In the genomic region with DNA sequence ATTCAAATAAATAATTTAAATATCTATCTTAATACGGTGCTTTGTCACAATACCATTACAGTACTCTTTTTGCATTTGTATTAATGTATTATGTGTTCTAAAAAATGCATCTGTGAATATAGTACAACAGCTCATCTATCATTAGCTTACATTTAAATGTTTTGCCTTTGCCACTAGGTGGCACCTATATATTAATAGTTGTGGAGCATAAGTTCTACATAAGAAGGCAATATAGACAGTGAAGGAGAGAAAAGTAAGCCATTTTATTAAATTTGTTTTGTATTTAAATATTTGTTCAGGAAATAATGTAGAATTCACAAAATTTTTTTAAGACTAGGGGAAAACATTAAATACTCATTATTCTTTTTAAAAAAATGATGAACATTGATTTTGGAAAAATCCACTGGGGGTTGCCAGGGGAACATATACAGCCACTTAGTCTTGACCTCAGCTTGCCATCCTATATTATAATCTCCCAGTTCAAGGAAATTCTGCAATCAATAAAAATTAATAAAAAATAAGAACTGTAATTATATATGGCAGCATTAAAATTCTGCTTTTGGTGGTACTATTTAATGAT, we compare ENCODE assay signal across 1 cellular context.
TF ChIP-seq lines count a peak whose summit lies in the region.

No MANE protein-coding gene starts in this region.

TF ChIP-seq in K562, 482 proteins besides CTCF, POLR2A, EP300 and RAD21:
- no peak for TF ChIP-seq PHTF2 (CRISPR knock-in tag; IDR thresholded peaks at IDR 0.05)
- TF ChIP-seq, protein P1, sequence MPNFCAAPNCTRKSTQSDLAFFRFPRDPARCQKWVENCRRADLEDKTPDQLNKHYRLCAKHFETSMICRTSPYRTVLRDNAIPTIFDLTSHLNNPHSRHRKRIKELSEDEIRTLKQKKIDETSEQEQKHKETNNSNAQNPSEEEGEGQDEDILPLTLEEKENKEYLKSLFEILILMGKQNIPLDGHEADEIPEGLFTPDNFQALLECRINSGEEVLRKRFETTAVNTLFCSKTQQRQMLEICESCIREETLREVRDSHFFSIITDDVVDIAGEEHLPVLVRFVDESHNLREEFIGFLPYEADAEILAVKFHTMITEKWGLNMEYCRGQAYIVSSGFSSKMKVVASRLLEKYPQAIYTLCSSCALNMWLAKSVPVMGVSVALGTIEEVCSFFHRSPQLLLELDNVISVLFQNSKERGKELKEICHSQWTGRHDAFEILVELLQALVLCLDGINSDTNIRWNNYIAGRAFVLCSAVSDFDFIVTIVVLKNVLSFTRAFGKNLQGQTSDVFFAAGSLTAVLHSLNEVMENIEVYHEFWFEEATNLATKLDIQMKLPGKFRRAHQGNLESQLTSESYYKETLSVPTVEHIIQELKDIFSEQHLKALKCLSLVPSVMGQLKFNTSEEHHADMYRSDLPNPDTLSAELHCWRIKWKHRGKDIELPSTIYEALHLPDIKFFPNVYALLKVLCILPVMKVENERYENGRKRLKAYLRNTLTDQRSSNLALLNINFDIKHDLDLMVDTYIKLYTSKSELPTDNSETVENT (CRISPR knock-in tag; IDR thresholded peaks at IDR 0.05) = no peak
- TF ChIP-seq MTA3 (IDR thresholded peaks at IDR 0.05; ENCODE audit: borderline replicate concordance) = no peak
- TF ChIP-seq ZNF717 (CRISPR knock-in tag; IDR thresholded peaks at IDR 0.05) = no peak
- TF ChIP-seq, protein P2, sequence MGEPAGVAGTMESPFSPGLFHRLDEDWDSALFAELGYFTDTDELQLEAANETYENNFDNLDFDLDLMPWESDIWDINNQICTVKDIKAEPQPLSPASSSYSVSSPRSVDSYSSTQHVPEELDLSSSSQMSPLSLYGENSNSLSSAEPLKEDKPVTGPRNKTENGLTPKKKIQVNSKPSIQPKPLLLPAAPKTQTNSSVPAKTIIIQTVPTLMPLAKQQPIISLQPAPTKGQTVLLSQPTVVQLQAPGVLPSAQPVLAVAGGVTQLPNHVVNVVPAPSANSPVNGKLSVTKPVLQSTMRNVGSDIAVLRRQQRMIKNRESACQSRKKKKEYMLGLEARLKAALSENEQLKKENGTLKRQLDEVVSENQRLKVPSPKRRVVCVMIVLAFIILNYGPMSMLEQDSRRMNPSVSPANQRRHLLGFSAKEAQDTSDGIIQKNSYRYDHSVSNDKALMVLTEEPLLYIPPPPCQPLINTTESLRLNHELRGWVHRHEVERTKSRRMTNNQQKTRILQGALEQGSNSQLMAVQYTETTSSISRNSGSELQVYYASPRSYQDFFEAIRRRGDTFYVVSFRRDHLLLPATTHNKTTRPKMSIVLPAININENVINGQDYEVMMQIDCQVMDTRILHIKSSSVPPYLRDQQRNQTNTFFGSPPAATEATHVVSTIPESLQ (CRISPR knock-in tag; IDR thresholded peaks at IDR 0.05) = no peak
- TF ChIP-seq, protein P3, sequence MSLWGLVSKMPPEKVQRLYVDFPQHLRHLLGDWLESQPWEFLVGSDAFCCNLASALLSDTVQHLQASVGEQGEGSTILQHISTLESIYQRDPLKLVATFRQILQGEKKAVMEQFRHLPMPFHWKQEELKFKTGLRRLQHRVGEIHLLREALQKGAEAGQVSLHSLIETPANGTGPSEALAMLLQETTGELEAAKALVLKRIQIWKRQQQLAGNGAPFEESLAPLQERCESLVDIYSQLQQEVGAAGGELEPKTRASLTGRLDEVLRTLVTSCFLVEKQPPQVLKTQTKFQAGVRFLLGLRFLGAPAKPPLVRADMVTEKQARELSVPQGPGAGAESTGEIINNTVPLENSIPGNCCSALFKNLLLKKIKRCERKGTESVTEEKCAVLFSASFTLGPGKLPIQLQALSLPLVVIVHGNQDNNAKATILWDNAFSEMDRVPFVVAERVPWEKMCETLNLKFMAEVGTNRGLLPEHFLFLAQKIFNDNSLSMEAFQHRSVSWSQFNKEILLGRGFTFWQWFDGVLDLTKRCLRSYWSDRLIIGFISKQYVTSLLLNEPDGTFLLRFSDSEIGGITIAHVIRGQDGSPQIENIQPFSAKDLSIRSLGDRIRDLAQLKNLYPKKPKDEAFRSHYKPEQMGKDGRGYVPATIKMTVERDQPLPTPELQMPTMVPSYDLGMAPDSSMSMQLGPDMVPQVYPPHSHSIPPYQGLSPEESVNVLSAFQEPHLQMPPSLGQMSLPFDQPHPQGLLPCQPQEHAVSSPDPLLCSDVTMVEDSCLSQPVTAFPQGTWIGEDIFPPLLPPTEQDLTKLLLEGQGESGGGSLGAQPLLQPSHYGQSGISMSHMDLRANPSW (CRISPR knock-in tag; IDR thresholded peaks at IDR 0.05) = no peak
- no peak for TF ChIP-seq MEF2D (tag; conservative IDR thresholded peaks at IDR 0.05; ENCODE audit: low read depth)
- no peak for TF ChIP-seq BRCA1 (IDR thresholded peaks at IDR 0.05)
- no peak for TF ChIP-seq BRCA1 (CRISPR knock-in tag; IDR thresholded peaks at IDR 0.05)
- no peak for TF ChIP-seq ZNF79 (CRISPR knock-in tag; IDR thresholded peaks at IDR 0.05; ENCODE audit: low read depth)
- TF ChIP-seq, protein P4, sequence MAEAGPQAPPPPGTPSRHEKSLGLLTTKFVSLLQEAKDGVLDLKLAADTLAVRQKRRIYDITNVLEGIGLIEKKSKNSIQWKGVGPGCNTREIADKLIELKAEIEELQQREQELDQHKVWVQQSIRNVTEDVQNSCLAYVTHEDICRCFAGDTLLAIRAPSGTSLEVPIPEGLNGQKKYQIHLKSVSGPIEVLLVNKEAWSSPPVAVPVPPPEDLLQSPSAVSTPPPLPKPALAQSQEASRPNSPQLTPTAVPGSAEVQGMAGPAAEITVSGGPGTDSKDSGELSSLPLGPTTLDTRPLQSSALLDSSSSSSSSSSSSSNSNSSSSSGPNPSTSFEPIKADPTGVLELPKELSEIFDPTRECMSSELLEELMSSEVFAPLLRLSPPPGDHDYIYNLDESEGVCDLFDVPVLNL (CRISPR knock-in tag; IDR thresholded peaks at IDR 0.05; ENCODE audit: low read depth) = no peak
- TF ChIP-seq KDM5B (IDR thresholded peaks at IDR 0.05; ENCODE audit: insufficient replicate concordance, low read depth, low read length) = no peak
